8 cellular contexts compared by ENCODE assay signal in the genomic region with DNA sequence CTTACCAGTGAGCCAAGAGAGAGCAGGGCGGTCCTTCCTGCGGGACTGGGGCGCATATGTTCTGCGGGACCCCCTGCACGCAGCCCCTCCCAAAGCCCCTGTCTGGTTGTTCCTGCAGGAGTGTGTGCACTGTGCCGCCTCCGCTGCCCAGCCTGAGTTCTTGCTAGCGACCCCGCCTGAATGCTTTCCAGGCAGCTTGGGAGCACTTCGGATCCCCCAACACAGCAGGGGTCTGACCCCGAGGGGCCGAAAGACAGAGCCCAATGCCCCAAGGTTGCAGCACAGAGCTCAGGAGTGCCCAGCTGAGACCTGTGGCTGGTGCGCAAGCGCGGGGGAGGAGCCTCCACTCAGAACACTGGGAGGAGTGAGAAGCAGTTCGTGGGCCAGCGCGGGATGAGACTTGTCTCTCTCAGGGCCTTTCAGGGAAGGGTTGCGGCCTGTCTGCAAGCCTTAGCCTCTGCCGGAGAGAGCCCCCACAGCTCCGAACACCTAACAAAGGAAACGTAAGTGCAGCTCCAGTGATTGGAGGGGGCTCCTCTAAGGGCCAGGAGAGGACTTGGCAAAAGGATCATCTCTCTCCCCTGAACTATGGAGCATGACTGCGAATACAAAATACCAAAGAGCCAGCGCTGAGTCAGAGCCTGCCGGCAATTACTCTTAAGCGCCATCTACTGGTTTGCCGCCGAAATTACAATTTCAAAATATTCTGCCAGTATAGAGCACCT. TPM values are rescaled to one million over a fixed set of nuclear protein-coding genes. Genes with fewer than 3 reads are reported as not detected.
DNase-seq lines count a peak whose midpoint lies in the region; ATAC-seq, FAIRE-seq and TF ChIP-seq lines count a peak whose summit lies in the region.

No MANE protein-coding gene starts in this region.

- no peaks in the 10 kb centered on the region for H3K9me2 ChIP-seq in Karpas-422 (replicated peaks; ENCODE audit: insufficient read depth, low read length)

- H3K4me2 ChIP-seq in Karpas-422 (ENCODE audit: low read depth, low read length, poor library complexity, severe bottlenecking) = peak overlapping the region; percentile 80

- H3K9me3 Mint-ChIP-seq in activated T-helper 17 cell treated with anti-CD3 and anti-CD28 coated beads, Interleukin-2, amount 50 U/mL, for 72 hours = no peaks in the 10 kb centered on the region
- no peaks in the 10 kb centered on the region for H3K9me3 Mint-ChIP-seq in natural killer cell treated with Interleukin-12 subunit alpha and Interleukin-12 subunit beta and Interleukin-15 and Interleukin-18, amount 100 ng/mL, for 72 hours

- H3K4me3 Mint-ChIP-seq in activated T-helper 17 cell treated with anti-CD3 and anti-CD28 coated beads, Interleukin-2, amount 50 U/mL, for 72 hours = peak overlapping the region; percentile 94
- H3K4me3 Mint-ChIP-seq in natural killer cell treated with Interleukin-12 subunit alpha and Interleukin-12 subunit beta and Interleukin-15 and Interleukin-18, amount 100 ng/mL, for 72 hours = peak overlapping the region; percentile 88

- no peaks in the 10 kb centered on the region for H3K36me3 ChIP-seq in Karpas-422 (ENCODE audit: insufficient read depth, low read length)

- no peaks in the 10 kb centered on the region for H3K36me3 Mint-ChIP-seq in activated T-helper 17 cell treated with anti-CD3 and anti-CD28 coated beads, Interleukin-2, amount 50 U/mL, for 72 hours (ENCODE audit: low read depth)
- no peaks in the 10 kb centered on the region for H3K36me3 Mint-ChIP-seq in natural killer cell treated with Interleukin-12 subunit alpha and Interleukin-12 subunit beta and Interleukin-15 and Interleukin-18, amount 100 ng/mL, for 72 hours

- no peaks in the 10 kb centered on the region for H4K20me1 ChIP-seq in Karpas-422 (ENCODE audit: insufficient read depth, low read depth, low read length)

- H3K9me3 ChIP-seq in Karpas-422 (ENCODE audit: low read length) = no peaks in the 10 kb centered on the region

- H3K4me1 ChIP-seq in Karpas-422 (ENCODE audit: low read length) = peaks cover 62% of the 10 kb centered on the region

- peak overlapping the region; percentile 81 for H3K9ac ChIP-seq in Karpas-422 (ENCODE audit: low read length)

- peak overlapping the region; percentile 87 for H3K27ac ChIP-seq in Karpas-422 (ENCODE audit: low read length)

- no peak for FAIRE-seq in RCC 7860 (lab: Jason Lieb, UNC)

- peak; percentile 93 for TF ChIP-seq CTCF in fibroblast of pulmonary artery (IDR thresholded peaks at IDR 0.05; ENCODE audit: low read length, missing control alignments)

- no peaks in the 10 kb centered on the region for H3K27me3 ChIP-seq in Karpas-422 (ENCODE audit: low read length)

- H3K4me1 Mint-ChIP-seq in activated T-helper 17 cell treated with anti-CD3 and anti-CD28 coated beads, Interleukin-2, amount 50 U/mL, for 72 hours = peaks cover 19% of the 10 kb centered on the region
- peaks cover 19 to 20% of the 10 kb centered on the region in 2 donors for H3K4me1 Mint-ChIP-seq in natural killer cell treated with Interleukin-12 subunit alpha and Interleukin-12 subunit beta and Interleukin-15 and Interleukin-18, amount 100 ng/mL, for 72 hours (ENCODE audit: low read depth in 2 of 2)

- no peak overlapping the region; the same call in 1 of the 2 replicates for H2AFZ ChIP-seq in Karpas-422 (ENCODE audit: low read length)

- peaks cover 10% of the 10 kb centered on the region for H3K79me2 ChIP-seq in Karpas-422 (ENCODE audit: low read length)

- peak; percentile 90 for DNase-seq in EH (ENCODE audit: low read depth)
- DNase-seq in Karpas-422 = peak; percentile 98
- DNase-seq in RCC 7860 (ENCODE audit: low spot score) = peak; percentile 64
- peak; percentile 89 for DNase-seq in fibroblast of pulmonary artery (ENCODE audit: low read depth)
- DNase-seq in natural killer cell treated with Interleukin-12 subunit alpha and Interleukin-12 subunit beta and Interleukin-15 and Interleukin-18, amount 100 ng/mL, for 72 hours (ENCODE audit: low spot score) = peak; percentile 93
- DNase-seq in stimulated activated naive CD8-positive, alpha-beta T cell treated with anti-CD3 and anti-CD28 coated beads, Interleukin-15, Interleukin-2, amounts not matched to agents 100 U/mL and 50 U/mL, for 24 hours = peak; percentile 88

- peak overlapping the region; percentile 73 for H3K4me3 ChIP-seq in Karpas-422 (ENCODE audit: low read length)
- H3K4me3 ChIP-seq in fibroblast of pulmonary artery (replicated peaks; ENCODE audit: low read depth, low read length) = peak overlapping the region; percentile 59

- peak overlapping the region; percentile 94 for H3K27ac Mint-ChIP-seq in activated T-helper 17 cell treated with anti-CD3 and anti-CD28 coated beads, Interleukin-2, amount 50 U/mL, for 72 hours
- peak overlapping the region; percentile 65 to 88 for H3K27ac Mint-ChIP-seq in natural killer cell treated with Interleukin-12 subunit alpha and Interleukin-12 subunit beta and Interleukin-15 and Interleukin-18, amount 100 ng/mL, for 72 hours

- ATAC-seq in GM21825 (IDR thresholded peaks at IDR 0.05; ENCODE audit: unreplicated experiment) = peak; percentile 94
- ATAC-seq in activated T-helper 17 cell treated with anti-CD3 and anti-CD28 coated beads, Interleukin-2, amount 50 U/mL, for 72 hours (replicated peaks) = peak; percentile 99
- ATAC-seq in natural killer cell treated with Interleukin-12 subunit alpha and Interleukin-12 subunit beta and Interleukin-15 and Interleukin-18, amount 100 ng/mL, for 72 hours = peak; percentile 99 to 100
- peak; percentile 99 for ATAC-seq in stimulated activated naive CD8-positive, alpha-beta T cell treated with anti-CD3 and anti-CD28 coated beads, Interleukin-15, Interleukin-2, amounts not matched to agents 100 U/mL and 50 U/mL, for 24 hours

- H3K27me3 Mint-ChIP-seq in activated T-helper 17 cell treated with anti-CD3 and anti-CD28 coated beads, Interleukin-2, amount 50 U/mL, for 72 hours = no peaks in the 10 kb centered on the region
- H3K27me3 Mint-ChIP-seq in natural killer cell treated with Interleukin-12 subunit alpha and Interleukin-12 subunit beta and Interleukin-15 and Interleukin-18, amount 100 ng/mL, for 72 hours = no peaks in the 10 kb centered on the region

RNA-seq across cellular contexts. Expression of a gene that starts 50.5 kb away (rescaled TPM):
- 27.4 and 29.4 TPM in 2 replicates for total RNA-seq in Karpas-422 (2014; rRNA removed; shearing (Covaris generic); ENCODE audit: low replicate concordance)
- 10 to 100 TPM; 33.9 to 38.0 TPM for total RNA-seq in activated T-helper 17 cell treated with anti-CD3 and anti-CD28 coated beads, Interleukin-2, amount 50 U/mL, for 72 hours
- 10 to 100 TPM; 17.2 to 31.5 TPM for total RNA-seq in natural killer cell treated with Interleukin-12 subunit alpha and Interleukin-12 subunit beta and Interleukin-15 and Interleukin-18, amount 100 ng/mL, for 72 hours

Comparison
In these comparisons a context has a peak if more than half of its experiments do, and no peak if none do; other contexts are left out.
1. Peak in every context shown above with its lines: DNase-seq, ATAC-seq, H3K4me3 ChIP-seq and H3K27ac ChIP-seq.